In the genomic region with DNA sequence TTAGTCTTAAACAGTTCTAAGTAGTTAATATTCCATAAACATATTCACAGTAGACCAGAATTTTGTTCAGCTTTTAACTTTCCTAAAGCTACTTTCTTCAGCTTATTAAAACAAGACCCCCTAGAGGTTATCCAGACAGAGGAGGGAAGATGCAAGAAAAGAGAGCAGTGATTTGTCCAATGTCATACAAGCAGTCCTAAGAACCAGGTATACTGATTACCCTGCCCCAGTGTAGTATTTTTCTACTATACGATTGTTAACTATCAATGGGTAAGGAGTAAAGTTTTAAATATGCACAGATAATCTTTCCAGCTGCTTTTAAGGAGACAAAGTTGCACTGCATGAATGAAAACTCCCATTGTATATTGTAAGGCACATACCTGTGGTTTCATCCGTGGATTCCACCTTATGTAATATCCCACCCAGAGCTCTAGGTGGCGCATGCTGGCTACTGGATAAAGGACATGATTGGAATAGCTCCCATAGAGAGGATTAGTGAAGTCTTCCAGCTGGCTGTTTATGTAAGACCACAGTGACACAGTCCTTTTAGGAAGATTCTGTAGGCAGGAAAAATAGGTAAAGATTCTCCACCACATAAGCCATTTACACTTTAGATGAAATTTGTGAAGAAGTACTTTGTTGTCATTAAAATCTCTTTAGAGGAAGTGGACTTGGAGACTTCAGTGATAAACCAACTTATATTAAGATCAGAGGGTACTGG, we compare ENCODE assay signal across 8 cellular contexts. TPM values are rescaled to one million over a fixed set of nuclear protein-coding genes. Genes with fewer than 3 reads are reported as not detected.
DNase-seq lines count a peak whose midpoint lies in the region; TF ChIP-seq lines count a peak whose summit lies in the region.

No MANE protein-coding gene starts in this region.

- TF ChIP-seq POLR2A in vagina (IDR thresholded peaks at IDR 0.05) = no peak

- no peaks in the 10 kb centered on the region for H3F3A ChIP-seq in MM.1S (ENCODE audit: insufficient read depth, low read length)

- H3K4me3 ChIP-seq in GM06990 (replicated peaks; ENCODE audit: low read depth, low read length) = no peak overlapping the region
- no peak overlapping the region for H3K4me3 ChIP-seq in HEK293 (ENCODE audit: low read depth, low read length)
- no peak overlapping the region for H3K4me3 ChIP-seq in MM.1S (ENCODE audit: low read length)
- H3K4me3 ChIP-seq in vagina = no peak overlapping the region

- H2AFZ ChIP-seq in MM.1S (ENCODE audit: low read length) = no peak overlapping the region

- no peaks in the 10 kb centered on the region for H3K9me3 Mint-ChIP-seq in glutamatergic neuron (ENCODE audit: unreplicated experiment)
- H3K9me3 Mint-ChIP-seq in progenitor cell of endocrine pancreas (ENCODE audit: low read depth) = no peaks in the 10 kb centered on the region

- no peaks in the 10 kb centered on the region for H3K9me2 ChIP-seq in MM.1S (replicated peaks; ENCODE audit: insufficient read depth, low read length)

- no peaks in the 10 kb centered on the region for H4K20me1 ChIP-seq in MM.1S (ENCODE audit: insufficient read depth, low read length)

- TF ChIP-seq CTCF in GM06990 (IDR thresholded peaks at IDR 0.05; ENCODE audit: insufficient read depth, low read length, poor library complexity, severe bottlenecking) (peak; percentile 83), HEK293 (tag by site-specific recombination; IDR thresholded peaks at IDR 0.05) (no peak), MM.1S (IDR thresholded peaks at IDR 0.05; ENCODE audit: low read length) (peak; percentile 89), glutamatergic neuron (IDR thresholded peaks at IDR 0.05; ENCODE audit: partially characterized antibody, unreplicated experiment) (peak; percentile 83), progenitor cell of endocrine pancreas (IDR thresholded peaks at IDR 0.05; ENCODE audit: unreplicated experiment) (peak; percentile 89), vagina (IDR thresholded peaks at IDR 0.05) (peak; percentile 74 to 81 (median 79))

- H3K36me3 Mint-ChIP-seq in glutamatergic neuron (ENCODE audit: unreplicated experiment) (peaks cover 4% of the 10 kb centered on the region), progenitor cell of endocrine pancreas (ENCODE audit: insufficient read depth) (peaks cover 16% of the 10 kb centered on the region)

- no peaks in the 10 kb centered on the region for H3K9me3 ChIP-seq in HEK293 (ENCODE audit: control insufficient read depth, insufficient read depth, low read depth, low read length)
- no peaks in the 10 kb centered on the region for H3K9me3 ChIP-seq in MM.1S (replicated peaks; ENCODE audit: insufficient read depth, low read length)
- no peaks in the 10 kb centered on the region for H3K9me3 ChIP-seq in vagina

- no peak overlapping the region for H3K27ac Mint-ChIP-seq in glutamatergic neuron (ENCODE audit: unreplicated experiment)
- no peak overlapping the region for H3K27ac Mint-ChIP-seq in progenitor cell of endocrine pancreas

- H3K4me1 Mint-ChIP-seq in glutamatergic neuron (ENCODE audit: low read depth, unreplicated experiment) = no peaks in the 10 kb centered on the region
- no peaks in the 10 kb centered on the region for H3K4me1 Mint-ChIP-seq in progenitor cell of endocrine pancreas (ENCODE audit: low read depth)

- intact Hi-C loops in vagina (cut with DNase I) = no loop called here

- no peak overlapping the region for H3K9ac ChIP-seq in MM.1S (ENCODE audit: low read length)

- H3K27ac ChIP-seq in HEK293 (ENCODE audit: extremely low read depth, low read depth, low read length) (no peak overlapping the region), MM.1S (ENCODE audit: low read length) (no peak overlapping the region), vagina (peak overlapping the region; percentile 22)

- CTCF ChIA-PET in HEK293 (lab: Yijun Ruan, JAX) = interaction anchor here (0.6 to 3.2 kb wide), 34 partner anchors 8 to 814 kb away, joined by 3 to 27 read pairs (median 4); a partner anchor contains a TSS

- no peaks in the 10 kb centered on the region for H3K79me2 ChIP-seq in MM.1S (ENCODE audit: low read length)

- no peaks in the 10 kb centered on the region for H3K4me1 ChIP-seq in HEK293 (ENCODE audit: control insufficient read depth, insufficient read depth, low read length)
- no peaks in the 10 kb centered on the region for H3K4me1 ChIP-seq in MM.1S (ENCODE audit: low read length)
- H3K4me1 ChIP-seq in vagina = peaks cover 5% of the 10 kb centered on the region

- H3K36me3 ChIP-seq in GM06990 (ENCODE audit: control insufficient read depth, insufficient read depth, low read length) (no peaks in the 10 kb centered on the region; the same call in none of the 2 replicates), HEK293 (ENCODE audit: control insufficient read depth in 2 of 2, insufficient read depth in 1 of 2, low read length in 2 of 2) (peaks cover 0 to 84% of the 10 kb centered on the region in 2 experiments; a peak in 2 of 3 replicates), MM.1S (replicated peaks; ENCODE audit: insufficient read depth, low read length) (no peaks in the 10 kb centered on the region), vagina (peaks cover 0 to 36% of the 10 kb centered on the region in 2 donors)

- H3K27me3 Mint-ChIP-seq in glutamatergic neuron (ENCODE audit: unreplicated experiment) (peaks cover 2% of the 10 kb centered on the region), progenitor cell of endocrine pancreas (no peaks in the 10 kb centered on the region)

- peak; percentile 13 for DNase-seq in GM06990 (ENCODE audit: extremely low read depth, insufficient read length)
- peak; percentile 63 for DNase-seq in MM.1S
- peak; percentile 70 for DNase-seq in SK-N-DZ (ENCODE audit: low spot score)
- peak; percentile 46 for DNase-seq in activated naive CD4-positive, alpha-beta T cell treated with anti-CD3 and anti-CD28 coated beads, Interleukin-2, amount 50 U/mL, for 16 hours
- peak; percentile 69 for DNase-seq in glutamatergic neuron
- DNase-seq in progenitor cell of endocrine pancreas (ENCODE audit: low spot score, unreplicated experiment) = peak; percentile 43
- no peak for DNase-seq in vagina (ENCODE audit: extremely low spot score in 2 of 2)

- no peak overlapping the region for H3K4me3 Mint-ChIP-seq in glutamatergic neuron (ENCODE audit: unreplicated experiment)
- H3K4me3 Mint-ChIP-seq in progenitor cell of endocrine pancreas (ENCODE audit: low read depth) = no peak overlapping the region

- H3K4me2 ChIP-seq in MM.1S (ENCODE audit: low read depth, low read length) = no peak overlapping the region

- H3K27me3 ChIP-seq in GM06990 (replicated peaks; ENCODE audit: control insufficient read depth, insufficient read depth, low read length) (no peaks in the 10 kb centered on the region), MM.1S (replicated peaks; ENCODE audit: insufficient read depth, low read length) (no peaks in the 10 kb centered on the region), vagina (no peaks in the 10 kb centered on the region)

- POLR2A ChIA-PET in HEK293 (lab: Yijun Ruan, JAX) = interaction anchor here (1.2 to 1.8 kb wide), 2 partner anchors 45 to 507 kb away, joined by 3 to 5 read pairs; a partner anchor contains a TSS

TF ChIP-seq in HEK293, 187 proteins besides CTCF, POLR2A, EP300 and RAD21:
- TF ChIP-seq ZNF391 (tag by site-specific recombination; IDR thresholded peaks at IDR 0.05; ENCODE audit: borderline replicate concordance, low read depth) (no peak), ZNF654 (tag by site-specific recombination; IDR thresholded peaks at IDR 0.05; ENCODE audit: low read depth) (peak; percentile 66), EGR2 (tag by site-specific recombination; IDR thresholded peaks at IDR 0.05; ENCODE audit: low read depth) (no peak), ZIC2 (tag by site-specific recombination; IDR thresholded peaks at IDR 0.05) (0 out of 2 replicates have a peak, but pooled peaks have one; percentile 7), OSR2 (tag by site-specific recombination; IDR thresholded peaks at IDR 0.05) (0 out of 2 replicates have a peak, but pooled peaks have one; percentile 9), IKZF3 (tag by site-specific recombination; IDR thresholded peaks at IDR 0.05) (0 out of 2 replicates have a peak, but pooled peaks have one; percentile 40), ZNF610 (tag by site-specific recombination; IDR thresholded peaks at IDR 0.05; ENCODE audit: borderline replicate concordance) (no peak), ZNF133 (tag by site-specific recombination; IDR thresholded peaks at IDR 0.05) (no peak)
- TF ChIP-seq, protein P1, sequence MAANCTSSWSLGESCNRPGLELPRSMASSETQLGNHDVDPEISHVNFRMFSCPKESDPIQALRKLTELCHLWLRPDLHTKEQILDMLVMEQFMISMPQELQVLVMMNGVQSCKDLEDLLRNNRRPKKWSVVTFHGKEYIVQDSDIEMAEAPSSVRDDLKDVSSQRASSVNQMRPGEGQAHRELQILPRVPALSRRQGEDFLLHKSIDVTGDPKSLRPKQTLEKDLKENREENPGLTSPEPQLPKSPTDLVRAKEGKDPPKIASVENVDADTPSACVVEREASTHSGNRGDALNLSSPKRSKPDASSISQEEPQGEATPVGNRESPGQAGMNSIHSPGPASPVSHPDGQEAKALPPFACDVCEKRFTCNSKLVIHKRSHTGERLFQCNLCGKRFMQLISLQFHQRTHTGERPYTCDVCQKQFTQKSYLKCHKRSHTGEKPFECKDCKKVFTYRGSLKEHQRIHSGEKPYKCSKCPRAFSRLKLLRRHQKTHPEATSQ (tag by site-specific recombination; IDR thresholded peaks at IDR 0.05) = no peak

RNA-seq across cellular contexts. Expression of a gene that starts 45.6 kb away (rescaled TPM):
- 60.7 and 83.4 TPM in 2 replicates for polyA plus RNA-seq in SK-N-DZ (2014; cell fraction: cytosol; rRNA removed)
- polyA plus RNA-seq in SK-N-DZ (2014; cell fraction: nucleus; rRNA removed) = 106 and 115 TPM in 2 replicates
- total RNA-seq in glutamatergic neuron (ENCODE audit: unreplicated experiment) = 52.1 TPM
- total RNA-seq in progenitor cell of endocrine pancreas = 70.5 and 73.3 TPM in 2 replicates
- 43.2 TPM for total RNA-seq in vagina

RNA-seq across cellular contexts. Expression of a gene that starts 46.3 kb away (rescaled TPM):
- polyA plus RNA-seq in SK-N-DZ (2014; cell fraction: cytosol; rRNA removed) = 43.3 and 52.2 TPM in 2 replicates
- 168 and 193 TPM in 2 replicates for polyA plus RNA-seq in SK-N-DZ (2014; cell fraction: nucleus; rRNA removed)
- total RNA-seq in glutamatergic neuron (ENCODE audit: unreplicated experiment) (33.9 TPM), progenitor cell of endocrine pancreas (41.0 and 49.8 TPM in 2 replicates), vagina (28.2 TPM)

Comparison
In these comparisons a context has a peak if more than half of its experiments do, and no peak if none do; other contexts are left out.
1. DNase-seq: peak in GM06990 (single experiment), MM.1S (single experiment), SK-N-DZ (single experiment), activated naive CD4-positive, alpha-beta T cell treated with anti-CD3 and anti-CD28 coated beads, Interleukin-2, amount 50 U/mL, for 16 hours (single experiment), glutamatergic neuron (single experiment) and progenitor cell of endocrine pancreas (single experiment); none in vagina (0 of 2).